Comparison of ENCODE assay signal across 1 cellular context in genomic region chr3:45592830-45593707, GRCh38.
A peak's percentile ranks its signal among the peaks of the same experiment; 100 is the strongest.
TF ChIP-seq lines count a peak whose summit lies in the region.

No MANE protein-coding gene starts in this region.

TF ChIP-seq in HepG2, 621 proteins besides CTCF, POLR2A, EP300 and RAD21 (continued from another document and continues in another):
- TF ChIP-seq BCL3 (CRISPR knock-in tag; IDR thresholded peaks at IDR 0.05) (peak; percentile 78), FOXK1 (CRISPR knock-in tag; IDR thresholded peaks at IDR 0.05; ENCODE audit: borderline replicate concordance, low read depth) (no peak), ZNF253 (CRISPR knock-in tag; IDR thresholded peaks at IDR 0.05; ENCODE audit: borderline replicate concordance) (no peak), NR2F1 (CRISPR knock-in tag; IDR thresholded peaks at IDR 0.05) (0 out of 4 replicates have a peak, but pooled peaks of 1 of the 2 experiments have one; percentile 15), FOXC1 (CRISPR knock-in tag; IDR thresholded peaks at IDR 0.05; ENCODE audit: borderline replicate concordance) (peak; percentile 62; the same call in 1 of the 2 replicates), KLF9 (CRISPR knock-in tag; IDR thresholded peaks at IDR 0.05; ENCODE audit: low read depth) (no peak), ZNF276 (CRISPR knock-in tag; IDR thresholded peaks at IDR 0.05; ENCODE audit: low read depth) (peak; percentile 55; the same call in 1 of the 2 replicates), NR2C2 (CRISPR knock-in tag; IDR thresholded peaks at IDR 0.05; ENCODE audit: borderline replicate concordance) (no peak), KDM6A (CRISPR knock-in tag; IDR thresholded peaks at IDR 0.05; ENCODE audit: low read depth) (no peak), ZNF740 (CRISPR knock-in tag; IDR thresholded peaks at IDR 0.05) (no peak), ZHX2 (IDR thresholded peaks at IDR 0.05; ENCODE audit: low read depth) (no peak), ZHX2 (CRISPR knock-in tag; IDR thresholded peaks at IDR 0.05; ENCODE audit: borderline replicate concordance) (0 out of 2 replicates have a peak, but pooled peaks have one; percentile 20), MED13 (CRISPR knock-in tag; IDR thresholded peaks at IDR 0.05) (no peak), SKIL (CRISPR knock-in tag; IDR thresholded peaks at IDR 0.05; ENCODE audit: borderline replicate concordance) (peak; percentile 55; the same call in 1 of the 2 replicates), HOXD1 (CRISPR knock-in tag; IDR thresholded peaks at IDR 0.05) (no peak; the same call in 1 of the 2 replicates), RFX3 (CRISPR knock-in tag; IDR thresholded peaks at IDR 0.05) (no peak), ZNF20 (CRISPR knock-in tag; IDR thresholded peaks at IDR 0.05) (0 out of 2 replicates have a peak, but pooled peaks have one; percentile 45), MAFK (conservative IDR thresholded peaks at IDR 0.05 in 1 of 2, IDR thresholded peaks at IDR 0.05 in 1 of 2; ENCODE audit: low read length in 2 of 2) (no peak), MXD1 (CRISPR knock-in tag; IDR thresholded peaks at IDR 0.05) (peak; percentile 96), TCF12 (IDR thresholded peaks at IDR 0.05) (no peak), TCF12 (CRISPR knock-in tag; IDR thresholded peaks at IDR 0.05) (peak; percentile 89), SNAPC4 (CRISPR knock-in tag; IDR thresholded peaks at IDR 0.05) (peak; percentile 94), ZNF180 (CRISPR knock-in tag; IDR thresholded peaks at IDR 0.05; ENCODE audit: borderline replicate concordance, low read depth) (no peak), ZNF207 (IDR thresholded peaks at IDR 0.05; ENCODE audit: borderline replicate concordance) (no peak), EZH2 (conservative IDR thresholded peaks at IDR 0.05; ENCODE audit: low read depth, low read length) (no peak), CENPBD1 (CRISPR knock-in tag; IDR thresholded peaks at IDR 0.05; ENCODE audit: borderline replicate concordance, low read depth) (no peak), PRPF4 (IDR thresholded peaks at IDR 0.05; ENCODE audit: low read depth, low read length, poor library complexity, severe bottlenecking) (no peak), DZIP1 (CRISPR knock-in tag; IDR thresholded peaks at IDR 0.05) (peak; percentile 81; the same call in 1 of the 2 replicates), GATA4 (IDR thresholded peaks at IDR 0.05; ENCODE audit: borderline replicate concordance, low read depth) (no peak), ZFP36L1 (CRISPR knock-in tag; IDR thresholded peaks at IDR 0.05) (peak; percentile 46; the same call in 1 of the 2 replicates), TIGD3 (CRISPR knock-in tag; IDR thresholded peaks at IDR 0.05; ENCODE audit: borderline replicate concordance) (peak; percentile 22; the same call in 1 of the 2 replicates), BRCA1 (CRISPR knock-in tag; IDR thresholded peaks at IDR 0.05) (no peak; the same call in 1 of the 2 replicates), DDIT3 (CRISPR knock-in tag; IDR thresholded peaks at IDR 0.05) (no peak), CAMTA2 (CRISPR knock-in tag; IDR thresholded peaks at IDR 0.05; ENCODE audit: borderline replicate concordance) (peak; percentile 82; the same call in 1 of the 2 replicates), SATB2 (CRISPR knock-in tag; IDR thresholded peaks at IDR 0.05) (0 out of 2 replicates have a peak, but pooled peaks have one; percentile 42)
